In genomic region chr13:98480915-98481510, GRCh38 we compare ENCODE assay signal across 10 cellular contexts.
DNase-seq lines count a peak whose midpoint lies in the region; ATAC-seq lines count a peak whose summit lies in the region.
"Had no signal": no experiment of that assay in that cellular context is flagged by ENCODE, and none has a peak within 500 bp of the region (broad histone marks: within the 10 kb centered on the region; RNA-seq: fewer than 3 reads in every experiment).

No MANE protein-coding gene starts in this region.

- peak; percentile 61 for DNase-seq in ELR (ENCODE audit: low read depth)
- peak; percentile 59 for DNase-seq in T-helper 2 cell treated with Interferon-gamma antibody and Interleukin-4, amounts not matched to agents 5 μg/mL and 100 μg/mL, for 36 hours (ENCODE audit: low spot score)
- DNase-seq in right cardiac atrium: peak in 1 of 3 donors; percentile 73
- DNase-seq in posterior cingulate gyrus: no peak
- DNase-seq in ecto neural progenitor cell (ENCODE audit: low spot score): no peak
- no peak for DNase-seq in AG08395 (ENCODE audit: low spot score)

- no peaks in the 10 kb centered on the region for H3K9me3 ChIP-seq in right cardiac atrium (ENCODE audit: control insufficient read depth, low read length)

- no peaks in the 10 kb centered on the region for H3K9me3 Mint-ChIP-seq in T-helper 2 cell treated with Interferon-gamma antibody and Interleukin-4, amounts not matched to agents 5 μg/mL and 100 μg/mL, for 36 hours

- H3K4me1 Mint-ChIP-seq in T-helper 2 cell treated with Interferon-gamma antibody and Interleukin-4, amounts not matched to agents 5 μg/mL and 100 μg/mL, for 36 hours (ENCODE audit: low read depth): peaks cover 67% of the 10 kb centered on the region

- H3K36me3 Mint-ChIP-seq in T-helper 2 cell treated with Interferon-gamma antibody and Interleukin-4, amounts not matched to agents 5 μg/mL and 100 μg/mL, for 36 hours (ENCODE audit: low read depth): peaks cover 36% of the 10 kb centered on the region

- H3K4me1 ChIP-seq in right cardiac atrium (ENCODE audit: control insufficient read depth, insufficient read depth, low read length): peaks cover 33% of the 10 kb centered on the region

- peak overlapping the region; percentile 69 for H3K27ac Mint-ChIP-seq in T-helper 2 cell treated with Interferon-gamma antibody and Interleukin-4, amounts not matched to agents 5 μg/mL and 100 μg/mL, for 36 hours

- no peaks in the 10 kb centered on the region for H3K27me3 Mint-ChIP-seq in T-helper 2 cell treated with Interferon-gamma antibody and Interleukin-4, amounts not matched to agents 5 μg/mL and 100 μg/mL, for 36 hours (ENCODE audit: low read depth)

- ATAC-seq in GM21717 (IDR thresholded peaks at IDR 0.05; ENCODE audit: unreplicated experiment) (peak; percentile 31), right cardiac atrium (peak in 1 of 2 donors; percentile 6), GM21825 (IDR thresholded peaks at IDR 0.05; ENCODE audit: unreplicated experiment) (no peak)
- ATAC-seq: HCT116 had no signal

- peak overlapping the region; percentile 63 for H3K27ac ChIP-seq in right cardiac atrium (ENCODE audit: low read length)

- H3K4me3 ChIP-seq in right cardiac atrium (ENCODE audit: low read length): no peak overlapping the region
- H3K4me3 ChIP-seq: skin epidermis had no signal

- no peaks in the 10 kb centered on the region for H3K27me3 ChIP-seq in right cardiac atrium (ENCODE audit: control insufficient read depth, insufficient read depth)

- no peak overlapping the region for H3K4me3 Mint-ChIP-seq in T-helper 2 cell treated with Interferon-gamma antibody and Interleukin-4, amounts not matched to agents 5 μg/mL and 100 μg/mL, for 36 hours

- 57% methylated on average over 11 of the region's 11 CpGs for WGBS in right cardiac atrium

- intact Hi-C loops in right cardiac atrium (cut with DNase I): loop anchor here in 2 of 4 donors (10.0 kb wide), 1 partner anchor 94 kb away; the partner anchor contains the start of gene STK24 (in 2 of the 2)
- intact Hi-C loops in posterior cingulate gyrus (cut with DNase I): no loop called here

Comparison
In these comparisons a context has a peak if more than half of its experiments do, and no peak if none do; other contexts are left out.
1. DNase-seq: peak in ELR (single experiment) and T-helper 2 cell treated with Interferon-gamma antibody and Interleukin-4, amounts not matched to agents 5 μg/mL and 100 μg/mL, for 36 hours (single experiment); none in posterior cingulate gyrus (0 of 10), ecto neural progenitor cell (single experiment) and AG08395 (single experiment).